In genomic region chr1:207088731-207089626, GRCh38 we compare ENCODE assay signal across 11 cellular contexts. TPM values are rescaled to one million over a fixed set of nuclear protein-coding genes. Genes with fewer than 3 reads are reported as not detected.
DNase-seq lines count a peak whose midpoint lies in the region; ATAC-seq and TF ChIP-seq lines count a peak whose summit lies in the region.
"Had no signal": no experiment of that assay in that cellular context is flagged by ENCODE, and none has a peak within 500 bp of the region (broad histone marks: within the 10 kb centered on the region; RNA-seq: fewer than 3 reads in every experiment).

A gene with protein sequence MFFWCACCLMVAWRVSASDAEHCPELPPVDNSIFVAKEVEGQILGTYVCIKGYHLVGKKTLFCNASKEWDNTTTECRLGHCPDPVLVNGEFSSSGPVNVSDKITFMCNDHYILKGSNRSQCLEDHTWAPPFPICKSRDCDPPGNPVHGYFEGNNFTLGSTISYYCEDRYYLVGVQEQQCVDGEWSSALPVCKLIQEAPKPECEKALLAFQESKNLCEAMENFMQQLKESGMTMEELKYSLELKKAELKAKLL (plus strand): TSS chr1:207088860. CDS start chr1:207089532, 672 bp downstream.

- H3K27me3 ChIP-seq in heart right ventricle, result no peaks in the 10 kb centered on the region
- H3K27me3 ChIP-seq in left ventricle myocardium inferior (ENCODE audit: low read depth), result no peaks in the 10 kb centered on the region
- no peaks in the 10 kb centered on the region for H3K27me3 ChIP-seq in upper lobe of right lung

- no peak for TF ChIP-seq CTCF in heart right ventricle (IDR thresholded peaks at IDR 0.05)
- no peak for TF ChIP-seq CTCF in left ventricle myocardium inferior (IDR thresholded peaks at IDR 0.05; ENCODE audit: borderline replicate concordance)
- no peak for TF ChIP-seq CTCF in upper lobe of right lung (IDR thresholded peaks at IDR 0.05)

- H3K4me3 Mint-ChIP-seq in T-cell, result peak within 1 kb of the TSS; percentile 71 to 77 (median 77)

- WGBS in heart right ventricle, 2 donors, result 81 to 84% methylated on average over 9 of the region's 9 CpGs

- peaks cover 3 to 16% of the 10 kb centered on the region in 2 donors for H3K27me3 Mint-ChIP-seq in T-cell

- H3K4me3 ChIP-seq in heart right ventricle (peak within 1 kb of the TSS in 1 of 10 donors; percentile 0), left ventricle myocardium inferior (no peak within 1 kb of the TSS), upper lobe of right lung (no peak within 1 kb of the TSS)
- H3K4me3 ChIP-seq: SK-N-MC had no signal

- intact Hi-C loops in heart right ventricle (cut with DNase I), result loop anchor here in 7 of 10 donors (2.0 to 10.0 kb wide), 6 partner anchors 236 to 413 kb away; partner anchors contain the start of genes CR1 (in 4 of the 7) and CD55 (in 2 of the 7)
- intact Hi-C loops in left ventricle myocardium inferior (cut with micrococcal nuclease), result no loop called here
- intact Hi-C loops in upper lobe of right lung (cut with DNase I), result loop anchor here (10.0 kb wide), 1 partner anchor 316 kb away; no protein-coding TSS in a partner anchor

- no peaks in the 10 kb centered on the region for H3K9me3 Mint-ChIP-seq in T-cell

- POLR2A ChIA-PET in T-cell (lab: Charles Lee), result interaction anchor here (0.6 to 0.7 kb wide), 2 partner anchors 62 to 264 kb away, joined by 3 to 4 read pairs; no protein-coding TSS in a partner anchor

- H3K36me3 Mint-ChIP-seq in T-cell, result no peaks in the 10 kb centered on the region

- DNase-seq in heart right ventricle (no peak), left ventricle myocardium inferior (no peak), T-cell (peak in 23 of 34 experiments; percentile 7 to 57 (median 28)), kidney tubule cell (ENCODE audit: low spot score) (peak; percentile 67), upper lobe of right lung (no peak), GM19240 (ENCODE audit: insufficient read length, low spot score) (no peak)
- DNase-seq: DMS79 treated with DMSO at 0.1 percent for 48 hours; stimulated activated CD4-positive, alpha-beta T cell treated with anti-CD3 and anti-CD28 coated beads, Interleukin-12 subunit alpha, Interleukin-12 subunit beta, amount 100 ng/mL, for 4 hours had no signal

- H3K4me1 ChIP-seq in heart right ventricle, result peaks cover 0 to 13% (median 0%) of the 10 kb centered on the region in 9 donors
- peaks cover 13% of the 10 kb centered on the region for H3K4me1 ChIP-seq in left ventricle myocardium inferior
- H3K4me1 ChIP-seq in upper lobe of right lung, result no peaks in the 10 kb centered on the region

- H3K27ac Mint-ChIP-seq in T-cell, result peak within 1 kb of the TSS; percentile 85 to 87

- H3K9me3 ChIP-seq in heart right ventricle, result no peaks in the 10 kb centered on the region
- no peaks in the 10 kb centered on the region for H3K9me3 ChIP-seq in left ventricle myocardium inferior (replicated peaks)
- H3K9me3 ChIP-seq in upper lobe of right lung, result no peaks in the 10 kb centered on the region

- peaks cover 28 to 32% (median 31%) of the 10 kb centered on the region in 3 donors for H3K4me1 Mint-ChIP-seq in T-cell

- H3K27ac ChIP-seq in heart right ventricle (peak within 1 kb of the TSS in 1 of 10 donors; percentile 41), left ventricle myocardium inferior (replicated peaks) (no peak within 1 kb of the TSS), upper lobe of right lung (no peak within 1 kb of the TSS)
- H3K27ac ChIP-seq: SK-N-MC had no signal

- ATAC-seq in heart right ventricle (peak in 5 of 8 donors; percentile 16 to 70 (median 45)), T-cell (replicated peaks in 1 of 4) (peak; percentile 41 to 96 (median 54)), upper lobe of right lung (peak; percentile 69), GM18498 (IDR thresholded peaks at IDR 0.05; ENCODE audit: unreplicated experiment) (no peak), GM18505 (IDR thresholded peaks at IDR 0.05; ENCODE audit: unreplicated experiment) (no peak)

- H3K36me3 ChIP-seq in heart right ventricle, result no peaks in the 10 kb centered on the region
- H3K36me3 ChIP-seq in left ventricle myocardium inferior, result no peaks in the 10 kb centered on the region
- H3K36me3 ChIP-seq in upper lobe of right lung, result no peaks in the 10 kb centered on the region

- CTCF ChIA-PET in T-cell (lab: Charles Lee), result interaction anchor here in 1 of 2 donors (0.6 to 1.2 kb wide), 5 partner anchors 9 to 933 kb away, joined by 3 to 4 read pairs (median 3); no protein-coding TSS in a partner anchor

- TF ChIP-seq POLR2A in GM18505 (IDR thresholded peaks at IDR 0.05; ENCODE audit: borderline replicate concordance, extremely low read depth, insufficient read depth, insufficient read length), result no peak

RNA-seq across cellular contexts. Expression of the gene that starts here (rescaled TPM):
- total RNA-seq in heart right ventricle (1 to 10 TPM in 1 of 10 donors, under 1 TPM in 2, not detected in 7; 0.49 to 1.7 (median 0.57) TPM), left ventricle myocardium inferior (0.30 TPM), T-cell (1 to 10 TPM in 2 of 5 donors, under 1 TPM in 2, not detected in 1; 0.66 to 4.8 (median 1.0) TPM), upper lobe of right lung (6.6 TPM)
- polyA plus RNA-seq in heart right ventricle, result under 1 TPM in 1 of 2 donors, not detected in 1; 0.06 TPM

Comparison
In these comparisons a context has a peak if more than half of its experiments do, and no peak if none do; other contexts are left out.
1. ATAC-seq: peak in heart right ventricle (5 of 8), T-cell (4 of 4) and upper lobe of right lung (single experiment); none in GM18498 (single experiment) and GM18505 (single experiment).
2. DNase-seq: peak in T-cell (23 of 34) and kidney tubule cell (single experiment); none in heart right ventricle (0 of 2), left ventricle myocardium inferior (single experiment), upper lobe of right lung (single experiment) and GM19240 (single experiment).